Comparison of ENCODE assay signal across 14 cellular contexts in genomic region chr14:99426796-99427346, GRCh38.
"Had no signal": no experiment of that assay in that cellular context is flagged by ENCODE, and none has a peak within 500 bp of the region (broad histone marks: within the 10 kb centered on the region; RNA-seq: fewer than 3 reads in every experiment).

No MANE protein-coding gene starts in this region.

- H3K9me3 ChIP-seq: body of pancreas, thoracic aorta had no signal

- H3K36me3 ChIP-seq: neural progenitor cell, thoracic aorta had no signal

- H3K27me3 ChIP-seq: body of pancreas, neural progenitor cell, stomach had no signal

- H3K4me3 Mint-ChIP-seq: activated naive CD4-positive, alpha-beta T cell treated with anti-CD3 and anti-CD28 coated beads, Interleukin-2, amount 50 U/mL, for 24 hours; activated T-cell treated with anti-CD3 and anti-CD28 coated beads, Interleukin-2, amount 50 U/mL, for 24 hours; central memory CD8-positive, alpha-beta T cell; dendritic cell treated with granulocyte-macrophage colony-stimulating factor and Interleukin-4, amounts not matched to agents 40 ng/mL and 50 ng/mL, for 4 days; effector memory CD8-positive, alpha-beta T cell; neural progenitor cell; T-helper 2 cell treated with Interferon-gamma antibody and Interleukin-4, amounts not matched to agents 5 μg/mL and 100 μg/mL, for 36 hours had no signal

- H3K9ac ChIP-seq: neural progenitor cell had no signal

- H3K9me3 Mint-ChIP-seq: activated naive CD4-positive, alpha-beta T cell treated with anti-CD3 and anti-CD28 coated beads, Interleukin-2, amount 50 U/mL, for 24 hours; central memory CD8-positive, alpha-beta T cell; effector memory CD8-positive, alpha-beta T cell had no signal

- H3K4me2 ChIP-seq: neural progenitor cell had no signal

- ATAC-seq: activated CD4-positive, CD25-positive, alpha-beta regulatory T cell treated with anti-CD3 and anti-CD28 coated beads, Interleukin-2, amount 50 U/mL, for 24 hours; body of pancreas; effector memory CD8-positive, alpha-beta T cell had no signal

- H3K4me3 ChIP-seq: body of pancreas, neural progenitor cell, stomach, thoracic aorta had no signal

- H3K27me3 Mint-ChIP-seq: activated naive CD4-positive, alpha-beta T cell treated with anti-CD3 and anti-CD28 coated beads, Interleukin-2, amount 50 U/mL, for 24 hours; activated T-cell treated with anti-CD3 and anti-CD28 coated beads, Interleukin-2, amount 50 U/mL, for 24 hours; central memory CD8-positive, alpha-beta T cell; dendritic cell treated with granulocyte-macrophage colony-stimulating factor and Interleukin-4, amounts not matched to agents 40 ng/mL and 50 ng/mL, for 4 days; effector memory CD8-positive, alpha-beta T cell had no signal

- DNase-seq: activated effector memory CD4-positive, alpha-beta T cell treated with Interleukin-2 at 50 U/mL for 16 hours; activated T-cell treated with anti-CD3 and anti-CD28 coated beads, Interleukin-2, amount 50 U/mL, for 24 hours; amniotic stem cell; body of pancreas; effector memory CD8-positive, alpha-beta T cell; stimulated activated CD4-positive, alpha-beta T cell treated with anti-CD3 and anti-CD28 coated beads, Interleukin-4, amount 100 ng/mL, for 4 hours; stomach had no signal

- H3K27ac Mint-ChIP-seq: activated naive CD4-positive, alpha-beta T cell treated with anti-CD3 and anti-CD28 coated beads, Interleukin-2, amount 50 U/mL, for 24 hours; neural progenitor cell; T-helper 2 cell treated with Interferon-gamma antibody and Interleukin-4, amounts not matched to agents 5 μg/mL and 100 μg/mL, for 36 hours had no signal

- H2AFZ ChIP-seq: neural progenitor cell had no signal

- H3K27ac ChIP-seq: body of pancreas, neural progenitor cell, stomach, thoracic aorta had no signal
